In genomic region chr7:111096997-111097396, GRCh38 we compare ENCODE assay signal across 23 cellular contexts. TPM values are rescaled to one million over a fixed set of nuclear protein-coding genes. Genes with fewer than 3 reads are reported as not detected.
A peak's percentile ranks its signal among the peaks of the same experiment; 100 is the strongest.
DNase-seq lines count a peak whose midpoint lies in the region; ATAC-seq, FAIRE-seq and TF ChIP-seq lines count a peak whose summit lies in the region.
"Had no signal": no experiment of that assay in that cellular context is flagged by ENCODE, and none has a peak within 500 bp of the region (broad histone marks: within the 10 kb centered on the region; RNA-seq: fewer than 3 reads in every experiment).

No MANE protein-coding gene starts in this region.

- peaks cover 3% of the 10 kb centered on the region; the same call in 1 of the 2 replicates for H3K9me1 ChIP-seq in IMR-90 (ENCODE audit: insufficient read depth, low read length)

- H3K4me1 ChIP-seq in IMR-90 (ENCODE audit: control insufficient read depth, insufficient read depth, low read length) (no peaks in the 10 kb centered on the region), mesenchymal stem cell (ENCODE audit: control insufficient read depth, insufficient read depth, low read depth, low read length) (no peaks in the 10 kb centered on the region), small intestine (ENCODE audit: control insufficient read depth in 2 of 2, insufficient read depth in 1 of 2, low read depth in 1 of 2, low read length in 1 of 2) (peaks cover 0 to 1% of the 10 kb centered on the region in 2 donors)
- H3K4me1 ChIP-seq: right lobe of liver, upper lobe of left lung had no signal

- intact Hi-C loops in activated CD4-positive, alpha-beta T cell treated with anti-CD3 and anti-CD28 coated beads, Interleukin-2, amount 10 ng/mL, durations not matched to agents 24 days and 14 days (cut with micrococcal nuclease), result no loop called here
- intact Hi-C loops in IMR-90 (cut with micrococcal nuclease), result loop anchor here (10.0 kb wide), 2 partner anchors 562 to 652 kb away; no protein-coding TSS in a partner anchor

- H4K5ac ChIP-seq in IMR-90 (ENCODE audit: low read depth, low read length), result no peak overlapping the region

- no TSS peak for BruUV-seq in IMR-90 (replicated peaks; lab: Mats Ljungman, UMichigan)

- CTCF ChIA-PET in IMR-90 (lab: Yijun Ruan, JAX), result no interaction called here

- H2AFZ ChIP-seq in IMR-90 (replicated peaks; ENCODE audit: low read length, poor library complexity) (no peak overlapping the region), neural cell (ENCODE audit: low read depth, low read length) (no peak overlapping the region), mesenchymal stem cell (ENCODE audit: low read depth, low read length) (no peak overlapping the region)

- no peak overlapping the region for H2AK9ac ChIP-seq in IMR-90 (replicated peaks; ENCODE audit: low read depth, low read length, poor library complexity)

- peak overlapping the region; percentile 25 for H3K27ac Mint-ChIP-seq in activated CD4-positive, alpha-beta T cell treated with anti-CD3 and anti-CD28 coated beads, Interleukin-2, amount 10 ng/mL, durations not matched to agents 24 days and 14 days
- H3K27ac Mint-ChIP-seq in activated naive CD8-positive, alpha-beta T cell treated with anti-CD3 and anti-CD28 coated beads, Interleukin-2, amount 10 ng/mL, durations not matched to agents 7 days and 5 days, result peak overlapping the region; percentile 81
- H3K27ac Mint-ChIP-seq: activated B cell treated with CpG ODN at 0.5 μM for 24 hours had no signal

- no peak for TF ChIP-seq EP300 in neural cell (conservative IDR thresholded peaks at IDR 0.05; ENCODE audit: poor library complexity, severe bottlenecking)

- no peaks in the 10 kb centered on the region for H3K36me3 ChIP-seq in IMR-90 (ENCODE audit: control insufficient read depth, insufficient read depth, low read length)
- H3K36me3 ChIP-seq in neural cell (ENCODE audit: insufficient read depth, low read length), result peaks cover 10% of the 10 kb centered on the region
- no peaks in the 10 kb centered on the region for H3K36me3 ChIP-seq in mesenchymal stem cell (ENCODE audit: control insufficient read depth in 1 of 2, insufficient read depth in 2 of 2, low read depth in 1 of 2, low read length in 2 of 2)
- no peaks in the 10 kb centered on the region for H3K36me3 ChIP-seq in small intestine (ENCODE audit: control insufficient read depth in 2 of 2, insufficient read depth in 2 of 2, low read length in 2 of 2)
- H3K36me3 ChIP-seq: brain microvascular endothelial cell, right lobe of liver, upper lobe of left lung had no signal

- H3K4me3 ChIP-seq in IMR-90 (ENCODE audit: insufficient read depth, low read depth, low read length) (no peak overlapping the region), neural cell (ENCODE audit: low read length) (peak overlapping the region; percentile 72), mesenchymal stem cell (ENCODE audit: insufficient read depth in 1 of 2, low read depth in 1 of 2, low read length in 2 of 2) (no peak overlapping the region), small intestine (ENCODE audit: low read depth in 1 of 2, low read length in 2 of 2) (no peak overlapping the region)
- H3K4me3 ChIP-seq: mucosa of descending colon, right lobe of liver, upper lobe of left lung had no signal

- POLR2A ChIA-PET in IMR-90 (lab: Charles Lee; ENCODE audit: unreplicated experiment), result no interaction called here
- POLR2A ChIA-PET in activated naive CD8-positive, alpha-beta T cell treated with anti-CD3 and anti-CD28 coated beads, Interleukin-2, amount 10 ng/mL, durations not matched to agents 7 days and 5 days (lab: Charles Lee), result interaction anchor here (1.4 to 10.0 kb wide), 2 partner anchors 14 to 74 kb away, joined by 3 to 150 read pairs; no protein-coding TSS in a partner anchor

- H2BK120ac ChIP-seq in IMR-90 (ENCODE audit: low read depth, low read length) (no peak overlapping the region), mesenchymal stem cell (ENCODE audit: low read depth, low read length) (no peak overlapping the region)

- H2AK5ac ChIP-seq in IMR-90 (ENCODE audit: low read depth, low read length) (no peak overlapping the region), mesenchymal stem cell (ENCODE audit: low read length, severe bottlenecking) (no peak overlapping the region)

- no CpG with 5 or more reads among the region's 3 CpGs for WGBS in IMR-90 (ENCODE audit: extremely low coverage in 2 of 2, insufficient read length in 1 of 2), 2 experiments
- WGBS in mesenchymal stem cell, result 100% methylated on average over 1 of the region's 3 CpGs
- WGBS in small intestine, 3 donors, result 88 to 89% (median 88%) methylated on average over 3 of the region's 3 CpGs

- DNase-seq in activated CD4-positive, alpha-beta T cell treated with anti-CD3 and anti-CD28 coated beads, Interleukin-2, amount 10 ng/mL, durations not matched to agents 24 days and 14 days, result no peak
- DNase-seq in activated CD4-positive, alpha-beta T cell treated with anti-CD3 and anti-CD28 coated beads, Interleukin-2, amount 50 U/mL, for 48 hours, result no peak
- DNase-seq in IMR-90, result no peak
- DNase-seq in activated naive CD8-positive, alpha-beta T cell treated with anti-CD3 and anti-CD28 coated beads, Interleukin-2, amount 10 ng/mL, durations not matched to agents 7 days and 5 days, result no peak
- no peak for DNase-seq in mesenchymal stem cell
- DNase-seq in activated effector memory CD4-positive, alpha-beta T cell treated with Interleukin-2 at 50 U/mL for 16 hours, result no peak
- DNase-seq in small intestine, result no peak
- DNase-seq: activated B cell treated with CpG ODN at 0.5 μM for 24 hours; activated naive CD4-positive, alpha-beta T cell treated with Interleukin-2 at 50 U/mL for 16 hours; brain microvascular endothelial cell; cortex of kidney; hippocampal formation; mucosa of descending colon; NCI-H1436; NCI-H226; NK-92 treated with Interleukin-12 subunit alpha and Interleukin-12 subunit beta, amount 100 ng/mL, for 24 hours; right lobe of liver; stimulated activated naive CD4-positive, alpha-beta T cell; upper lobe of left lung had no signal

- H4K8ac ChIP-seq in IMR-90 (ENCODE audit: low read depth in 2 of 2, low read length in 2 of 2), result no peak overlapping the region
- no peak overlapping the region for H4K8ac ChIP-seq in mesenchymal stem cell (ENCODE audit: low read length)

- H2BK5ac ChIP-seq in IMR-90 (ENCODE audit: low read depth, low read length, poor library complexity, severe bottlenecking) (no peak overlapping the region), mesenchymal stem cell (ENCODE audit: low read depth, low read length, poor library complexity, severe bottlenecking) (no peak overlapping the region)

- H3K27me3 ChIP-seq in IMR-90 (ENCODE audit: control insufficient read depth, insufficient read depth, low read length), result no peaks in the 10 kb centered on the region
- no peaks in the 10 kb centered on the region for H3K27me3 ChIP-seq in neural cell (ENCODE audit: insufficient read depth, low read depth, low read length)
- no peaks in the 10 kb centered on the region for H3K27me3 ChIP-seq in mesenchymal stem cell (ENCODE audit: control insufficient read depth in 1 of 2, insufficient read depth in 1 of 2, low read length in 2 of 2)
- no peaks in the 10 kb centered on the region for H3K27me3 ChIP-seq in small intestine (ENCODE audit: control insufficient read depth in 2 of 2, insufficient read depth in 2 of 2, low read length in 2 of 2)
- H3K27me3 ChIP-seq: brain microvascular endothelial cell, right lobe of liver, upper lobe of left lung had no signal

- peak overlapping the region; percentile 79 for H3K4me3 Mint-ChIP-seq in activated CD4-positive, alpha-beta T cell treated with anti-CD3 and anti-CD28 coated beads, Interleukin-2, amount 10 ng/mL, durations not matched to agents 24 days and 14 days
- H3K4me3 Mint-ChIP-seq in activated naive CD8-positive, alpha-beta T cell treated with anti-CD3 and anti-CD28 coated beads, Interleukin-2, amount 10 ng/mL, durations not matched to agents 7 days and 5 days, result peak overlapping the region; percentile 99
- H3K4me3 Mint-ChIP-seq: activated B cell treated with CpG ODN at 0.5 μM for 24 hours had no signal

- peaks cover 52% of the 10 kb centered on the region for H3K4me1 Mint-ChIP-seq in activated CD4-positive, alpha-beta T cell treated with anti-CD3 and anti-CD28 coated beads, Interleukin-2, amount 10 ng/mL, durations not matched to agents 24 days and 14 days
- peaks cover 49% of the 10 kb centered on the region for H3K4me1 Mint-ChIP-seq in activated naive CD8-positive, alpha-beta T cell treated with anti-CD3 and anti-CD28 coated beads, Interleukin-2, amount 10 ng/mL, durations not matched to agents 7 days and 5 days

- H3K4ac ChIP-seq in IMR-90 (ENCODE audit: low read depth, low read length), result 0 out of 2 replicates have a peak overlapping the region, but pooled peaks have one; percentile 57
- H3K4ac ChIP-seq in mesenchymal stem cell (ENCODE audit: low read depth in 1 of 2, low read length in 2 of 2), result no peak overlapping the region

- H3K14ac ChIP-seq in IMR-90 (replicated peaks; ENCODE audit: low read depth, low read length), result 0 out of 2 replicates have a peak overlapping the region, but pooled peaks have one; percentile 74
- no peak overlapping the region for H3K14ac ChIP-seq in mesenchymal stem cell (ENCODE audit: low read length in 2 of 2)

- no peak for FAIRE-seq in small intestine (lab: Jason Lieb, UNC)
- FAIRE-seq: endothelial cell of umbilical vein had no signal

- H3K79me1 ChIP-seq in IMR-90 (ENCODE audit: low read depth in 1 of 2, low read length in 2 of 2) (peaks cover 5 to 14% of the 10 kb centered on the region in 2 experiments; a peak in 2 of 4 replicates), mesenchymal stem cell (replicated peaks; ENCODE audit: low read length, poor library complexity, severe bottlenecking) (no peaks in the 10 kb centered on the region)

- H3K9me3 ChIP-seq in IMR-90 (ENCODE audit: control insufficient read depth, insufficient read depth, low read length), result no peaks in the 10 kb centered on the region
- no peaks in the 10 kb centered on the region for H3K9me3 ChIP-seq in neural cell (ENCODE audit: low read length)
- H3K9me3 ChIP-seq in mesenchymal stem cell (ENCODE audit: control insufficient read depth, low read length), result no peaks in the 10 kb centered on the region
- H3K9me3 ChIP-seq in small intestine (ENCODE audit: control insufficient read depth, low read depth), result no peaks in the 10 kb centered on the region
- H3K9me3 ChIP-seq: mucosa of descending colon, right lobe of liver, upper lobe of left lung had no signal

- H3K9me2 ChIP-seq in neural cell (ENCODE audit: insufficient read depth, low read length), result no peaks in the 10 kb centered on the region

- H2BK15ac ChIP-seq in IMR-90 (ENCODE audit: low read depth, low read length), result peak overlapping the region; percentile 32; the same call in 1 of the 3 replicates
- H2BK15ac ChIP-seq in mesenchymal stem cell (ENCODE audit: low read depth, poor library complexity, severe bottlenecking), result no peak overlapping the region

- no peak overlapping the region for H2BK12ac ChIP-seq in mesenchymal stem cell (ENCODE audit: low read length in 2 of 2)

- peaks cover 69% of the 10 kb centered on the region for H3K36me3 Mint-ChIP-seq in activated CD4-positive, alpha-beta T cell treated with anti-CD3 and anti-CD28 coated beads, Interleukin-2, amount 10 ng/mL, durations not matched to agents 24 days and 14 days (ENCODE audit: low read depth)
- peaks cover 79% of the 10 kb centered on the region for H3K36me3 Mint-ChIP-seq in activated naive CD8-positive, alpha-beta T cell treated with anti-CD3 and anti-CD28 coated beads, Interleukin-2, amount 10 ng/mL, durations not matched to agents 7 days and 5 days

- H3K27ac ChIP-seq in IMR-90 (ENCODE audit: insufficient read depth, low read length) (no peak overlapping the region), neural cell (ENCODE audit: low read length) (no peak overlapping the region), mesenchymal stem cell (ENCODE audit: low read length, poor library complexity, severe bottlenecking) (no peak overlapping the region), small intestine (ENCODE audit: low read depth in 1 of 2, low read length in 1 of 2) (no peak overlapping the region)
- H3K27ac ChIP-seq: brain microvascular endothelial cell, right lobe of liver had no signal

- no peak overlapping the region for H2BK20ac ChIP-seq in IMR-90 (ENCODE audit: low read depth, low read length)

- no peaks in the 10 kb centered on the region for H3F3A ChIP-seq in neural cell (ENCODE audit: insufficient read depth, low read length, poor library complexity, severe bottlenecking)

- H3K18ac ChIP-seq in IMR-90 (ENCODE audit: low read depth, low read length) (no peak overlapping the region), mesenchymal stem cell (ENCODE audit: low read depth in 1 of 2, low read length in 2 of 2) (no peak overlapping the region)

- H3K4me2 ChIP-seq in IMR-90 (ENCODE audit: low read depth, low read length) (no peak overlapping the region), neural cell (ENCODE audit: low read length) (peak overlapping the region; percentile 26), mesenchymal stem cell (ENCODE audit: low read length, poor library complexity, severe bottlenecking) (no peak overlapping the region)

- ATAC-seq in IMR-90 (ENCODE audit: low read depth), result no peak
- ATAC-seq in activated naive CD8-positive, alpha-beta T cell treated with anti-CD3 and anti-CD28 coated beads, Interleukin-2, amount 10 ng/mL, durations not matched to agents 7 days and 5 days (ENCODE audit: low read depth), result no peak
- ATAC-seq: left lobe of liver, mucosa of descending colon, right lobe of liver had no signal

- no peak for TF ChIP-seq CTCF in IMR-90 (conservative IDR thresholded peaks at IDR 0.05; ENCODE audit: low read depth, low read length)
- no peak for TF ChIP-seq CTCF in neural cell (IDR thresholded peaks at IDR 0.05; ENCODE audit: poor library complexity, severe bottlenecking)

- dilution Hi-C loops in IMR-90 (cut with HindIII; ENCODE audit: low sequenced_read_pairs, unreplicated experiment), result no loop called here

- TF ChIP-seq RAD21 in IMR-90 (IDR thresholded peaks at IDR 0.05; ENCODE audit: low read length) (no peak), neural cell (conservative IDR thresholded peaks at IDR 0.05) (no peak)

- H3K79me2 ChIP-seq in neural cell (replicated peaks; ENCODE audit: insufficient read depth, low read length), result peaks cover 96% of the 10 kb centered on the region

- TF ChIP-seq POLR2A in IMR-90 (IDR thresholded peaks at IDR 0.05; ENCODE audit: low read depth, low read length), result no peak

- no peaks in the 10 kb centered on the region for H3K9me3 Mint-ChIP-seq in activated CD4-positive, alpha-beta T cell treated with anti-CD3 and anti-CD28 coated beads, Interleukin-2, amount 10 ng/mL, durations not matched to agents 24 days and 14 days
- no peaks in the 10 kb centered on the region for H3K9me3 Mint-ChIP-seq in activated naive CD8-positive, alpha-beta T cell treated with anti-CD3 and anti-CD28 coated beads, Interleukin-2, amount 10 ng/mL, durations not matched to agents 7 days and 5 days
- H3K9me3 Mint-ChIP-seq: activated B cell treated with CpG ODN at 0.5 μM for 24 hours had no signal

- in situ Hi-C loops in IMR-90 (cut with MboI; ENCODE audit: low sequenced_read_pairs), result loop anchor here (10.0 kb wide), 1 partner anchor 638 kb away; no protein-coding TSS in a partner anchor

- H3K56ac ChIP-seq in IMR-90 (ENCODE audit: extremely low read depth, insufficient read depth, low read length), result no peak overlapping the region

- H4K91ac ChIP-seq in IMR-90 (ENCODE audit: insufficient read depth, low read depth, low read length), result no peak overlapping the region
- H4K91ac ChIP-seq in mesenchymal stem cell (ENCODE audit: low read length), result no peak overlapping the region

- no peaks in the 10 kb centered on the region for H3K27me3 Mint-ChIP-seq in activated CD4-positive, alpha-beta T cell treated with anti-CD3 and anti-CD28 coated beads, Interleukin-2, amount 10 ng/mL, durations not matched to agents 24 days and 14 days
- no peaks in the 10 kb centered on the region for H3K27me3 Mint-ChIP-seq in activated naive CD8-positive, alpha-beta T cell treated with anti-CD3 and anti-CD28 coated beads, Interleukin-2, amount 10 ng/mL, durations not matched to agents 7 days and 5 days
- H3K27me3 Mint-ChIP-seq: activated B cell treated with CpG ODN at 0.5 μM for 24 hours had no signal

- H3K23ac ChIP-seq in IMR-90 (ENCODE audit: low read depth, low read length) (no peak overlapping the region), mesenchymal stem cell (ENCODE audit: low read length in 2 of 2) (no peak overlapping the region)

- H3K9ac ChIP-seq in IMR-90 (ENCODE audit: low read depth, low read length), result no peak overlapping the region
- no peak overlapping the region for H3K9ac ChIP-seq in neural cell (ENCODE audit: low read length)
- no peak overlapping the region for H3K9ac ChIP-seq in mesenchymal stem cell (ENCODE audit: low read length)

- H4K20me1 ChIP-seq in IMR-90 (ENCODE audit: insufficient read depth, low read length), result no peaks in the 10 kb centered on the region
- no peaks in the 10 kb centered on the region for H4K20me1 ChIP-seq in neural cell (ENCODE audit: insufficient read depth)

RNA-seq across cellular contexts. Expression of gene LRRN3, which starts 6.1 kb away (rescaled TPM):
- total RNA-seq in activated CD4-positive, alpha-beta T cell treated with anti-CD3 and anti-CD28 coated beads, Interleukin-2, amount 10 ng/mL, durations not matched to agents 24 days and 14 days, result 53.4 and 56.5 TPM in 2 replicates
- total RNA-seq in IMR-90 (2012; rRNA removed), result 15.2 and 15.8 TPM in 2 replicates
- 6.1 and 6.9 TPM in 2 replicates for polyA plus RNA-seq in IMR-90 (2012; rRNA removed)
- 1.1 and 1.3 TPM in 2 replicates for polyA plus RNA-seq in IMR-90 (2012; cell fraction: cytosol; rRNA removed)
- polyA plus RNA-seq in IMR-90 (2012; cell fraction: nucleus; rRNA removed; ENCODE audit: low replicate concordance), result 0.35 and 2.8 TPM in 2 replicates
- total RNA-seq in activated naive CD8-positive, alpha-beta T cell treated with anti-CD3 and anti-CD28 coated beads, Interleukin-2, amount 10 ng/mL, durations not matched to agents 7 days and 5 days, result 100 to 1,000 TPM; 187 to 193 TPM
- polyA plus RNA-seq in neural cell, result 119 and 138 TPM in 2 replicates
- polyA minus RNA-seq in neural cell, result 212 and 227 TPM in 2 replicates
- polyA plus RNA-seq in mesenchymal stem cell (2013, experiment 1 of 2), result 0.15 TPM
- 0.21 TPM for polyA plus RNA-seq in mesenchymal stem cell (2013, experiment 2 of 2)
- under 1 TPM in 2 of 3 donors, not detected in 1; 0.27 to 0.72 TPM for polyA plus RNA-seq in small intestine
- total RNA-seq: activated B cell treated with CpG ODN at 0.5 μM for 24 hours, endothelial cell of umbilical vein, HT1080 had no signal
- polyA plus RNA-seq: endothelial cell of umbilical vein had no signal
